ENCODE assay signal across 18 cellular contexts in the genomic region with DNA sequence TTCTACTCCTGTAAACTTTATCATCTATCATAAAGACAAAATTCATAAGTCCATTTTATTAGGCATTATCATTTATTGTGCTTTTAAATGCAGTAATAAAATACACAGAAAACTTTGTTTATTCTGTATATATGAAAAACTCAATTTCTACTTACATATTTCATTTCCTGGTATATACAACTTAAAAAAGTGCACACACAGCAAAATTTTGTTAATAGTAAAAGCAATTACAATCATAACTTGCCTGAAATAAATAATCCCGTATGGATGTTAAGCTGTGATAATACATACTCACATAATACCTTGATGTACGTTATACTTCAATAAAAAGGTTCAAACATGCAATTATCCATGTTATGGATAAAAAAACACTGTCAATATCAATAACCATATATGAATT. TPM values are rescaled to one million over a fixed set of nuclear protein-coding genes. Genes with fewer than 3 reads are reported as not detected.
DNase-seq lines count a peak whose midpoint lies in the region; ATAC-seq, FAIRE-seq and TF ChIP-seq lines count a peak whose summit lies in the region.
"Had no signal": no experiment of that assay in that cellular context is flagged by ENCODE, and none has a peak within 500 bp of the region (broad histone marks: within the 10 kb centered on the region; RNA-seq: fewer than 3 reads in every experiment).

No MANE protein-coding gene starts in this region.

- no peak overlapping the region for H3K9ac ChIP-seq in IMR-90 (ENCODE audit: low read depth, low read length)
- no peak overlapping the region for H3K9ac ChIP-seq in adipocyte (ENCODE audit: low read length)
- H3K9ac ChIP-seq in H1 (replicated peaks in 1 of 4; ENCODE audit: extremely low read depth in 1 of 4, low read depth in 3 of 4, low read length in 3 of 4), result no peak overlapping the region

- in situ Hi-C loops in IMR-90 (cut with MboI; ENCODE audit: low sequenced_read_pairs), result no loop called here

- H4K20me1 ChIP-seq in IMR-90 (ENCODE audit: insufficient read depth, low read length), result peaks cover 92% of the 10 kb centered on the region
- no peaks in the 10 kb centered on the region for H4K20me1 ChIP-seq in H1 (replicated peaks in 1 of 2; ENCODE audit: control insufficient read depth in 1 of 2, insufficient read depth in 2 of 2, low read length in 2 of 2)

- TF ChIP-seq RAD21 in A549 (conservative IDR thresholded peaks at IDR 0.05 in 1 of 2, IDR thresholded peaks at IDR 0.05 in 1 of 2) (no peak), IMR-90 (IDR thresholded peaks at IDR 0.05; ENCODE audit: low read length) (no peak), H1 (IDR thresholded peaks at IDR 0.05 in 1 of 2, conservative IDR thresholded peaks at IDR 0.05 in 1 of 2; ENCODE audit: low read depth in 2 of 2, low read length in 2 of 2) (no peak)

- H3K4me2 ChIP-seq in A549 (no peak overlapping the region), IMR-90 (ENCODE audit: low read depth, low read length) (no peak overlapping the region), H1 (ENCODE audit: insufficient read depth in 1 of 2, low read depth in 2 of 2, low read length in 2 of 2) (no peak overlapping the region)

- H3K4me3 ChIP-seq in A549 (no peak overlapping the region), IMR-90 (ENCODE audit: insufficient read depth, low read depth, low read length) (no peak overlapping the region), adipocyte (ENCODE audit: low read length) (peak overlapping the region; percentile 48), H1 (ENCODE audit: extremely low read depth in 1 of 4, insufficient read depth in 2 of 4, low read depth in 3 of 4, low read length in 4 of 4) (no peak overlapping the region)

- no peak overlapping the region for H2BK5ac ChIP-seq in IMR-90 (ENCODE audit: low read depth, low read length, poor library complexity, severe bottlenecking)
- no peak overlapping the region for H2BK5ac ChIP-seq in H1 (ENCODE audit: low read depth, low read length)

- no peak for TF ChIP-seq EP300 in A549 (IDR thresholded peaks at IDR 0.05)
- no peak for TF ChIP-seq EP300 in H1 (IDR thresholded peaks at IDR 0.05; ENCODE audit: borderline replicate concordance in 1 of 2, low read depth in 2 of 2, low read length in 2 of 2)

- ATAC-seq in A549 (no peak), IMR-90 (ENCODE audit: low read depth) (no peak), HG02885 (IDR thresholded peaks at IDR 0.05; ENCODE audit: poor library complexity, unreplicated experiment) (no peak)
- ATAC-seq: HCT116 had no signal

- intact Hi-C loops in IMR-90 (cut with micrococcal nuclease), result no loop called here

- H3K4me1 ChIP-seq in A549 (no peaks in the 10 kb centered on the region; the same call in 2 of the 3 replicates), IMR-90 (ENCODE audit: control insufficient read depth, insufficient read depth, low read length) (peaks cover 36% of the 10 kb centered on the region), adipocyte (ENCODE audit: control insufficient read depth, insufficient read depth, low read length) (peaks cover 88% of the 10 kb centered on the region), H1 (replicated peaks in 1 of 4; ENCODE audit: control insufficient read depth in 3 of 4, insufficient read depth in 4 of 4, low read length in 3 of 4) (peaks cover 0 to 21% (median 3%) of the 10 kb centered on the region in 4 experiments; a peak in 3 of 7 replicates)

- DNase-seq in A549 (ENCODE audit: low read depth in 1 of 2, low spot score in 1 of 2), result no peak
- no peak for DNase-seq in IMR-90
- DNase-seq in adipocyte (ENCODE audit: low read depth), result no peak
- no peak for DNase-seq in H1 (ENCODE audit: low read depth in 1 of 2, low spot score in 2 of 2)
- DNase-seq in activated CD8-positive, alpha-beta memory T cell treated with anti-CD3 and anti-CD28 coated beads, Interleukin-2, amount 50 U/mL, for 48 hours, result no peak
- DNase-seq in D721Med (ENCODE audit: insufficient read length, low spot score), result no peak
- DNase-seq: 8988T; C1 segment of cervical spinal cord; Calu3; CD4-positive, alpha-beta memory T cell; COR-L47; DMS 273 treated with DMSO at 0.1 percent for 48 hours; DMS79; GDM1; H9 had no signal

- no peak overlapping the region for H2BK12ac ChIP-seq in H1 (ENCODE audit: low read depth, low read length)

- TF ChIP-seq CTCF in A549 (IDR thresholded peaks at IDR 0.05) (no peak), IMR-90 (conservative IDR thresholded peaks at IDR 0.05; ENCODE audit: low read depth, low read length) (no peak), H1 (IDR thresholded peaks at IDR 0.05; ENCODE audit: control extremely low read depth in 1 of 3, insufficient read depth in 1 of 3, low read depth in 1 of 3, low read length in 3 of 3) (no peak), D721Med (IDR thresholded peaks at IDR 0.05; ENCODE audit: insufficient read depth, missing control alignments) (no peak)

- no peak for FAIRE-seq in A549 (lab: Jason Lieb, UNC)
- FAIRE-seq in H1 (lab: Jason Lieb, UNC), result no peak
- FAIRE-seq in D721Med (lab: Jason Lieb, UNC), result no peak
- FAIRE-seq: GM12892 had no signal

- H2AK5ac ChIP-seq in IMR-90 (ENCODE audit: low read depth, low read length), result no peak overlapping the region
- H2AK5ac ChIP-seq in H1 (ENCODE audit: low read depth, low read length), result no peak overlapping the region

- H3K27me3 ChIP-seq in IMR-90 (ENCODE audit: control insufficient read depth, insufficient read depth, low read length) (no peaks in the 10 kb centered on the region), adipocyte (replicated peaks; ENCODE audit: control insufficient read depth, insufficient read depth, low read length) (no peaks in the 10 kb centered on the region), H1 (replicated peaks in 1 of 4; ENCODE audit: control insufficient read depth in 3 of 4, extremely low read depth in 1 of 4, insufficient read depth in 3 of 4, low read length in 3 of 4) (no peaks in the 10 kb centered on the region)

- peaks cover 0 to 21% of the 10 kb centered on the region in 2 experiments; a peak in 2 of 4 replicates for H3K79me2 ChIP-seq in H1 (ENCODE audit: control insufficient read depth in 1 of 2, insufficient read depth in 2 of 2, low read length in 2 of 2)

- H3K4ac ChIP-seq in IMR-90 (ENCODE audit: low read depth, low read length) (no peak overlapping the region), H1 (replicated peaks; ENCODE audit: insufficient read length, low read depth, low read length) (no peak overlapping the region)

- H3K56ac ChIP-seq in IMR-90 (ENCODE audit: extremely low read depth, insufficient read depth, low read length), result no peak overlapping the region
- no peak overlapping the region for H3K56ac ChIP-seq in H1 (replicated peaks; ENCODE audit: insufficient read length, low read depth, low read length)

- no TSS peak for BruUV-seq in IMR-90 (replicated peaks; lab: Mats Ljungman, UMichigan)

- WGBS in A549 (ENCODE audit: missing lambda C conversion rate), result 90% methylated on average over 2 of the region's 2 CpGs
- WGBS in IMR-90 (ENCODE audit: extremely low coverage in 2 of 2, insufficient read length in 1 of 2), 2 experiments, result no CpG with 5 or more reads among the region's 2 CpGs
- WGBS in H1 (ENCODE audit: extremely low coverage in 1 of 2, insufficient coverage in 1 of 2, insufficient read length in 1 of 2, insufficient replicate concordance in 2 of 2, low coverage in 1 of 2, low lambda C conversion rate in 2 of 2, missing lambda C conversion rate in 1 of 2), 2 experiments, result 92% methylated on average over 2 of the region's 2 CpGs; no CpG with 5 or more reads in 1 of the 2 experiments

- H3K36me3 ChIP-seq in IMR-90 (ENCODE audit: control insufficient read depth, insufficient read depth, low read length) (peaks cover 33% of the 10 kb centered on the region), adipocyte (ENCODE audit: control insufficient read depth, insufficient read depth, low read length, severe bottlenecking) (peaks cover 94% of the 10 kb centered on the region), H1 (ENCODE audit: control insufficient read depth in 2 of 4, insufficient read depth in 4 of 4, low read length in 3 of 4) (no peaks in the 10 kb centered on the region)

- H2BK120ac ChIP-seq in IMR-90 (ENCODE audit: low read depth, low read length) (no peak overlapping the region), H1 (replicated peaks; ENCODE audit: low read depth, low read length) (no peak overlapping the region)

- H4K91ac ChIP-seq in IMR-90 (ENCODE audit: insufficient read depth, low read depth, low read length) (no peak overlapping the region), H1 (replicated peaks; ENCODE audit: insufficient read length, low read length) (no peak overlapping the region)

- no peak overlapping the region for H3K23ac ChIP-seq in IMR-90 (ENCODE audit: low read depth, low read length)
- H3K23ac ChIP-seq in H1 (ENCODE audit: insufficient read length), result no peak overlapping the region

- H3K18ac ChIP-seq in IMR-90 (ENCODE audit: low read depth, low read length), result no peak overlapping the region
- no peak overlapping the region for H3K18ac ChIP-seq in H1 (ENCODE audit: extremely low read depth, low read length)

- H3K27ac ChIP-seq in A549, result no peak overlapping the region
- H3K27ac ChIP-seq in IMR-90 (ENCODE audit: insufficient read depth, low read length), result no peak overlapping the region
- H3K27ac ChIP-seq in H1 (ENCODE audit: low read depth, low read length), result no peak overlapping the region

- no peak overlapping the region for H2AK9ac ChIP-seq in IMR-90 (replicated peaks; ENCODE audit: low read depth, low read length, poor library complexity)

- H3K9me3 ChIP-seq in A549 (no peaks in the 10 kb centered on the region), IMR-90 (ENCODE audit: control insufficient read depth, insufficient read depth, low read length) (no peaks in the 10 kb centered on the region), adipocyte (ENCODE audit: control insufficient read depth, low read length) (no peaks in the 10 kb centered on the region), H1 (ENCODE audit: insufficient read depth in 2 of 2, low read depth in 1 of 2, low read length in 1 of 2) (no peaks in the 10 kb centered on the region)

- H2BK15ac ChIP-seq in IMR-90 (ENCODE audit: low read depth, low read length) (no peak overlapping the region), H1 (ENCODE audit: low read length) (no peak overlapping the region)

- POLR2A ChIA-PET in A549 (lab: Yijun Ruan, JAX), result no interaction called here
- POLR2A ChIA-PET in IMR-90 (lab: Charles Lee; ENCODE audit: unreplicated experiment), result no interaction called here
- POLR2A ChIA-PET in H1 (lab: Charles Lee; ENCODE audit: partially characterized antibody), result interaction anchor here (1.0 kb wide), 1 partner anchor 16 kb away, joined by 3 read pairs; no protein-coding TSS in a partner anchor

- H4K8ac ChIP-seq in IMR-90 (ENCODE audit: low read depth in 2 of 2, low read length in 2 of 2) (no peak overlapping the region), H1 (ENCODE audit: extremely low read depth, insufficient read depth, low read length) (no peak overlapping the region)

- no peak overlapping the region for H2AFZ ChIP-seq in IMR-90 (replicated peaks; ENCODE audit: low read length, poor library complexity)
- H2AFZ ChIP-seq in H1 (ENCODE audit: low read length), result no peak overlapping the region

- CTCF ChIA-PET in A549 (lab: Yijun Ruan, JAX), result interaction anchor here (5.1 kb wide), 1 partner anchor 18 kb away, joined by 19 read pairs; a partner anchor contains a TSS
- CTCF ChIA-PET in IMR-90 (lab: Yijun Ruan, JAX), result no interaction called here
- CTCF ChIA-PET in H1 (lab: Charles Lee; ENCODE audit: partially characterized antibody), result interaction anchor here (0.8 kb wide), 1 partner anchor 21 kb away, joined by 3 read pairs; no protein-coding TSS in a partner anchor

- no peaks in the 10 kb centered on the region for H3K23me2 ChIP-seq in H1 (ENCODE audit: low read depth, low read length)

- peaks cover 0 to 74% of the 10 kb centered on the region in 2 experiments; a peak in 2 of 4 replicates for H3K79me1 ChIP-seq in IMR-90 (ENCODE audit: low read depth in 1 of 2, low read length in 2 of 2)
- no peaks in the 10 kb centered on the region for H3K79me1 ChIP-seq in H1 (ENCODE audit: low read depth, low read length)

- dilution Hi-C loops in IMR-90 (cut with HindIII; ENCODE audit: low sequenced_read_pairs, unreplicated experiment), result no loop called here

- no peak overlapping the region for H2BK20ac ChIP-seq in IMR-90 (ENCODE audit: low read depth, low read length)
- H2BK20ac ChIP-seq in H1 (ENCODE audit: low read length), result no peak overlapping the region

- no peak overlapping the region for H3K14ac ChIP-seq in IMR-90 (replicated peaks; ENCODE audit: low read depth, low read length)
- no peak overlapping the region for H3K14ac ChIP-seq in H1 (ENCODE audit: insufficient read length)

- no peak for TF ChIP-seq POLR2A in A549 (IDR thresholded peaks at IDR 0.05; ENCODE audit: low read length)
- TF ChIP-seq POLR2A in IMR-90 (IDR thresholded peaks at IDR 0.05; ENCODE audit: low read depth, low read length), result no peak
- no peak for TF ChIP-seq POLR2A in H1 (IDR thresholded peaks at IDR 0.05; ENCODE audit: control extremely low read depth in 1 of 2, low read depth in 2 of 2, low read length in 2 of 2)

- no peak overlapping the region for H4K5ac ChIP-seq in IMR-90 (ENCODE audit: low read depth, low read length)
- H4K5ac ChIP-seq in H1 (ENCODE audit: insufficient read length, low read depth, low read length), result no peak overlapping the region

- peaks cover 18% of the 10 kb centered on the region for H3K9me1 ChIP-seq in IMR-90 (ENCODE audit: insufficient read depth, low read length)

RNA-seq across cellular contexts. Expression of a gene that starts 19.2 kb away (rescaled TPM):
- 23.8 and 24.2 TPM in 2 replicates for polyA plus RNA-seq in A549 (2011; rRNA removed)
- polyA plus RNA-seq in A549 (2012; cell fraction: cytosol; rRNA removed), result 3.8 and 4.0 TPM in 2 replicates
- 3.5 and 4.9 TPM in 2 replicates for polyA plus RNA-seq in A549 (2012; cell fraction: nucleus; rRNA removed)
- 9.7 to 12.5 TPM (median 11.8 TPM) in 3 replicates for polyA plus RNA-seq in A549 (2017; fragmentation: RNase III; extraction: RNeasy Plus Mini Kit Qiagen cat#74134 plus additional on column Dnase treatment)
- polyA minus RNA-seq in A549 (2011; rRNA and poly(A)+ RNA removed), result 25.5 and 26.9 TPM in 2 replicates
- total RNA-seq in IMR-90 (2012; rRNA removed), result 92.5 and 137 TPM in 2 replicates
- polyA plus RNA-seq in IMR-90 (2012; rRNA removed), result 52.4 and 61.4 TPM in 2 replicates
- 16.4 and 21.9 TPM in 2 replicates for polyA plus RNA-seq in IMR-90 (2012; cell fraction: cytosol; rRNA removed)
- 23.4 and 161 TPM in 2 replicates for polyA plus RNA-seq in IMR-90 (2012; cell fraction: nucleus; rRNA removed; ENCODE audit: low replicate concordance)
- total RNA-seq in H1 (2021; fragmentation: NEBNext Ultra II Directional; extraction: Animal tissue kit (Norgen Biotek cat#: 25700)), result 21.7 and 29.4 TPM in 2 replicates
- polyA plus RNA-seq in H1 (2011; rRNA removed), result 4.0 and 6.3 TPM in 2 replicates
- 7.1 TPM for polyA plus RNA-seq in H1 (2011; cell fraction: cytosol; rRNA removed)
- 13.8 TPM for polyA plus RNA-seq in H1 (2011; cell fraction: nucleus; rRNA removed)
- 7.5 to 11.3 TPM (median 7.8 TPM) in 4 replicates for polyA plus RNA-seq in H1 (2012, experiment 1 of 2)
- 1.0 TPM for polyA plus RNA-seq in H1 (2012, experiment 2 of 2)
- 16.5 TPM for polyA plus RNA-seq in H1 (2013, experiment 1 of 2)
- polyA plus RNA-seq in H1 (2013, experiment 2 of 2), result 14.7 TPM
- 23.0 and 24.2 TPM in 2 replicates for polyA minus RNA-seq in H1 (2011; rRNA and poly(A)+ RNA removed)
- polyA minus RNA-seq in H1 (2011; cell fraction: cytosol; rRNA and poly(A)+ RNA removed), result 12.3 TPM
- 79.7 TPM for polyA minus RNA-seq in H1 (2011; cell fraction: nucleus; rRNA and poly(A)+ RNA removed)
